18 cellular contexts compared by ENCODE assay signal in the genomic region with DNA sequence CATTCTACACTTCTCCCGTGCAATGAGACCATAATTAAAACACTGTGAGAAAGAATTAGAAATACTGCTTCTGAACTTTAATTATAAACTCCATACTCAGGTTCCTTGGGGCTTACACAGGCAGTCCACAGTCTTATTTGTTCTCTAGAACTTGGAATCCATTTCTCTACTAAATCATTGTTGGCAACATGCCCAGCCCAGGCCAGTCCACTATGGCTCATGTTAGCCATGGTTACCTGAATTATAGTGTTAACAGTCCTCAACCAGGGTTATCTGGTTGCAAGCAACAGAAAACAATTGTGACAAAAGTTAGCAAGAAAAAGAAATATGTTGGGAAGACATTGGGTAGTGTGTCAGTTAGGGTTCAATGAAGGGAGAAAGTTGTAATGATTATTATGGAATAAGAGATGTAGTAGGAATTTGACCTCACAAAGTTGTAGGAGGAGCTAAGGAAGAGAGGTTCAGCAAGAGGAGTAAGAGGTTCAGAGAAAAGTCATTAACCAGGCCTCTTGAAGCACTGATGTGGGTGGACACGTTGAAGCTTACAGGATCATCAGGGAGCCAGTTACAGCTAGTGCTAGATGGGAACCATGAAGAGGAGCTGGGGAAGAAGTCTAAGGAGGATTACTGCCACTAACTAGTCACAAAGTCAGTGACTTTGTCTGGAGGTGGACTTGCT.
A peak's percentile ranks its signal among the peaks of the same experiment; 100 is the strongest.
DNase-seq lines count a peak whose midpoint lies in the region; ATAC-seq, FAIRE-seq and TF ChIP-seq lines count a peak whose summit lies in the region.
"Had no signal": no experiment of that assay in that cellular context is flagged by ENCODE, and none has a peak within 500 bp of the region (broad histone marks: within the 10 kb centered on the region; RNA-seq: fewer than 3 reads in every experiment).

No MANE protein-coding gene starts in this region.

- intact Hi-C loops in GM12878 (cut with micrococcal nuclease; ENCODE audit: unreplicated experiment): no loop called here

- no peaks in the 10 kb centered on the region for H3K36me3 Mint-ChIP-seq in activated T-cell treated with anti-CD3 and anti-CD28 coated beads, Interleukin-2, amount 50 U/mL, for 72 hours (ENCODE audit: insufficient read depth in 2 of 2)
- no peaks in the 10 kb centered on the region for H3K36me3 Mint-ChIP-seq in stimulated activated naive B cell treated with anti-CD40 and anti-IgM and Interleukin-4, amounts not matched to agents 10 μg/mL and 1 μg/mL and 100 μg/mL, for 72 hours
- H3K36me3 Mint-ChIP-seq: brain had no signal

- no peaks in the 10 kb centered on the region for H3K9me3 Mint-ChIP-seq in activated T-cell treated with anti-CD3 and anti-CD28 coated beads, Interleukin-2, amount 50 U/mL, for 72 hours
- H3K9me3 Mint-ChIP-seq in stimulated activated naive B cell treated with anti-CD40 and anti-IgM and Interleukin-4, amounts not matched to agents 10 μg/mL and 1 μg/mL and 100 μg/mL, for 72 hours: no peaks in the 10 kb centered on the region
- H3K9me3 Mint-ChIP-seq: activated B cell treated with CpG ODN at 0.5 μM for 24 hours had no signal

- in situ Hi-C loops in GM12878 (cut with MboI): no loop called here

- no peak for ATAC-seq in activated T-cell treated with anti-CD3 and anti-CD28 coated beads, Interleukin-2, amount 50 U/mL, for 72 hours (replicated peaks in 1 of 2)
- ATAC-seq in GM12878: no peak
- peak in 1 of 2 donors; percentile 35 for ATAC-seq in stimulated activated naive B cell treated with anti-CD40 and anti-IgM and Interleukin-4, amounts not matched to agents 10 μg/mL and 1 μg/mL and 100 μg/mL, for 72 hours (replicated peaks)
- no peak for ATAC-seq in HG03457 (IDR thresholded peaks at IDR 0.05; ENCODE audit: unreplicated experiment)
- ATAC-seq in GM19035 (IDR thresholded peaks at IDR 0.05; ENCODE audit: unreplicated experiment): no peak
- ATAC-seq: heart left ventricle had no signal

- no peak for DNase-seq in activated T-cell treated with anti-CD3 and anti-CD28 coated beads, Interleukin-2, amount 50 U/mL, for 72 hours
- DNase-seq in activated T-cell treated with anti-CD3 and anti-CD28 coated beads for 4 hours: no peak
- peak; percentile 22 for DNase-seq in HT-29 (ENCODE audit: low spot score)
- DNase-seq in GM12878 (ENCODE audit: low read depth, low spot score): no peak
- no peak for DNase-seq in stimulated activated naive B cell treated with anti-CD40 and anti-IgM and Interleukin-4, amounts not matched to agents 10 μg/mL and 1 μg/mL and 100 μg/mL, for 72 hours
- no peak for DNase-seq in frontal cortex (ENCODE audit: low spot score in 2 of 2)
- DNase-seq: activated B cell treated with CpG ODN at 0.5 μM for 24 hours, GOT3, heart left ventricle, kidney, mesenchymal stem cell, NCI-H1694 treated with DMSO at 0.1 percent for 48 hours, PC-9, retina, testis had no signal

- TF ChIP-seq RAD21 in GM12878 (IDR thresholded peaks at IDR 0.05; ENCODE audit: insufficient read depth, low read depth, low read length): no peak

- TF ChIP-seq POLR2A in GM12878 (IDR thresholded peaks at IDR 0.05; ENCODE audit: low read depth, low read length): no peak

- H3K27ac ChIP-seq in GM12878 (ENCODE audit: control insufficient read depth, insufficient read depth): peak overlapping the region; percentile 4; the same call in 1 of the 2 replicates
- H3K27ac ChIP-seq: heart left ventricle, PC-9, testis had no signal

- TF ChIP-seq CTCF in GM12878 (IDR thresholded peaks at IDR 0.05 in 2 of 3, conservative IDR thresholded peaks at IDR 0.05 in 1 of 3; ENCODE audit: control insufficient read depth in 2 of 3, extremely low read depth in 1 of 3, insufficient read depth in 1 of 3, low read depth in 3 of 3, low read length in 3 of 3): no peak

- no peaks in the 10 kb centered on the region for H4K20me1 ChIP-seq in GM12878 (ENCODE audit: control insufficient read depth, insufficient read depth)

- no peak for FAIRE-seq in GM12878 (lab: Jason Lieb, UNC)
- FAIRE-seq in frontal cortex (lab: Jason Lieb, UNC): no peak
- FAIRE-seq: kidney had no signal

- no peak overlapping the region for H3K4me3 ChIP-seq in GM12878
- H3K4me3 ChIP-seq: heart left ventricle, PC-9, testis had no signal

- WGBS in GM12878 (ENCODE audit: insufficient coverage, insufficient replicate concordance, low lambda C conversion rate, missing lambda C conversion rate): 42% methylated on average over 2 of the region's 2 CpGs

- H3K27ac Mint-ChIP-seq in activated T-cell treated with anti-CD3 and anti-CD28 coated beads, Interleukin-2, amount 50 U/mL, for 72 hours: peak overlapping the region; percentile 59
- H3K27ac Mint-ChIP-seq in stimulated activated naive B cell treated with anti-CD40 and anti-IgM and Interleukin-4, amounts not matched to agents 10 μg/mL and 1 μg/mL and 100 μg/mL, for 72 hours: peak overlapping the region; percentile 75
- H3K27ac Mint-ChIP-seq: activated B cell treated with CpG ODN at 0.5 μM for 24 hours had no signal

- no peaks in the 10 kb centered on the region for H3K27me3 ChIP-seq in GM12878 (replicated peaks in 1 of 2; ENCODE audit: control insufficient read depth in 2 of 2, insufficient read depth in 2 of 2, low read length in 1 of 2)
- H3K27me3 ChIP-seq: heart left ventricle, testis had no signal

- peak overlapping the region; percentile 25 to 48 for H3K4me3 Mint-ChIP-seq in activated T-cell treated with anti-CD3 and anti-CD28 coated beads, Interleukin-2, amount 50 U/mL, for 72 hours
- no peak overlapping the region for H3K4me3 Mint-ChIP-seq in stimulated activated naive B cell treated with anti-CD40 and anti-IgM and Interleukin-4, amounts not matched to agents 10 μg/mL and 1 μg/mL and 100 μg/mL, for 72 hours
- H3K4me3 Mint-ChIP-seq: activated B cell treated with CpG ODN at 0.5 μM for 24 hours, brain had no signal

- RAD21 ChIA-PET in GM12878 (lab: Charles Lee; ENCODE audit: unreplicated experiment): no interaction called here

- H3K4me2 ChIP-seq in GM12878 (ENCODE audit: control insufficient read depth, insufficient read depth): peak overlapping the region; percentile 17; the same call in 1 of the 2 replicates
- H3K4me2 ChIP-seq: PC-9 had no signal

- H3K9ac ChIP-seq in GM12878 (ENCODE audit: control insufficient read depth, insufficient read depth, low read length): no peak overlapping the region

- peaks cover 4% of the 10 kb centered on the region; the same call in 1 of the 2 replicates for H3K4me1 ChIP-seq in GM12878 (ENCODE audit: control insufficient read depth, insufficient read depth, low read length)
- H3K4me1 ChIP-seq: testis had no signal

- CTCF ChIA-PET in GM12878 (lab: Yijun Ruan, JAX): no interaction called here

- H3K9me3 ChIP-seq in GM12878 (replicated peaks; ENCODE audit: control insufficient read depth, insufficient read depth, low read length): no peaks in the 10 kb centered on the region; the same call in 2 of the 3 replicates
- H3K9me3 ChIP-seq: heart left ventricle, testis had no signal

- H3K36me3 ChIP-seq in GM12878 (ENCODE audit: control insufficient read depth in 2 of 2, insufficient read depth in 2 of 2, low read length in 1 of 2): no peaks in the 10 kb centered on the region
- H3K36me3 ChIP-seq: heart left ventricle had no signal

- no peaks in the 10 kb centered on the region for H3K27me3 Mint-ChIP-seq in activated T-cell treated with anti-CD3 and anti-CD28 coated beads, Interleukin-2, amount 50 U/mL, for 72 hours (ENCODE audit: low read depth)
- no peaks in the 10 kb centered on the region for H3K27me3 Mint-ChIP-seq in stimulated activated naive B cell treated with anti-CD40 and anti-IgM and Interleukin-4, amounts not matched to agents 10 μg/mL and 1 μg/mL and 100 μg/mL, for 72 hours
- H3K27me3 Mint-ChIP-seq: activated B cell treated with CpG ODN at 0.5 μM for 24 hours had no signal

- H3K79me2 ChIP-seq in GM12878 (ENCODE audit: control insufficient read depth, insufficient read depth, low read length): no peaks in the 10 kb centered on the region

- TF ChIP-seq EP300 in GM12878 (IDR thresholded peaks at IDR 0.05; ENCODE audit: borderline replicate concordance in 1 of 2, control insufficient read depth in 1 of 2, low read depth in 2 of 2, low read length in 2 of 2): no peak

- SMC1A ChIA-PET in GM12878 (lab: Charles Lee; ENCODE audit: uncharacterized antibody, unreplicated experiment): interaction anchor here (0.6 kb wide), 2 partner anchors 11 to 668 kb away, joined by 3 read pairs; no protein-coding TSS in a partner anchor

- POLR2A ChIA-PET in GM12878 (lab: Charles Lee): interaction anchor here (0.5 kb wide), 1 partner anchor 1529 kb away, joined by 6 read pairs; no protein-coding TSS in a partner anchor

- no TSS peak for BruUV-seq in GM12878 (replicated peaks; lab: Mats Ljungman, UMichigan)

- H3K4me1 Mint-ChIP-seq in activated T-cell treated with anti-CD3 and anti-CD28 coated beads, Interleukin-2, amount 50 U/mL, for 72 hours (ENCODE audit: low read depth): peaks cover 32% of the 10 kb centered on the region
- H3K4me1 Mint-ChIP-seq in stimulated activated naive B cell treated with anti-CD40 and anti-IgM and Interleukin-4, amounts not matched to agents 10 μg/mL and 1 μg/mL and 100 μg/mL, for 72 hours: peaks cover 11 to 34% of the 10 kb centered on the region in 2 donors
- H3K4me1 Mint-ChIP-seq: brain had no signal

- H2AFZ ChIP-seq in GM12878 (ENCODE audit: control insufficient read depth, low read depth, low read length): peak overlapping the region; percentile 85
- H2AFZ ChIP-seq: PC-9 had no signal

TF ChIP-seq in GM12878, 131 proteins besides CTCF, POLR2A, EP300 and RAD21 (continues in another document):
- no peak for TF ChIP-seq ASH2L (IDR thresholded peaks at IDR 0.05; ENCODE audit: borderline replicate concordance, low read depth)
- TF ChIP-seq, protein P1, sequence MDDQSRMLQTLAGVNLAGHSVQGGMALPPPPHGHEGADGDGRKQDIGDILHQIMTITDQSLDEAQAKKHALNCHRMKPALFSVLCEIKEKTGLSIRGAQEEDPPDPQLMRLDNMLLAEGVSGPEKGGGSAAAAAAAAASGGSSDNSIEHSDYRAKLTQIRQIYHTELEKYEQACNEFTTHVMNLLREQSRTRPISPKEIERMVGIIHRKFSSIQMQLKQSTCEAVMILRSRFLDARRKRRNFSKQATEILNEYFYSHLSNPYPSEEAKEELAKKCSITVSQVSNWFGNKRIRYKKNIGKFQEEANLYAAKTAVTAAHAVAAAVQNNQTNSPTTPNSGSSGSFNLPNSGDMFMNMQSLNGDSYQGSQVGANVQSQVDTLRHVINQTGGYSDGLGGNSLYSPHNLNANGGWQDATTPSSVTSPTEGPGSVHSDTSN (IDR thresholded peaks at IDR 0.05; ENCODE audit: insufficient replicate concordance, low read depth, low read length): no peak
- TF ChIP-seq, protein P2, sequence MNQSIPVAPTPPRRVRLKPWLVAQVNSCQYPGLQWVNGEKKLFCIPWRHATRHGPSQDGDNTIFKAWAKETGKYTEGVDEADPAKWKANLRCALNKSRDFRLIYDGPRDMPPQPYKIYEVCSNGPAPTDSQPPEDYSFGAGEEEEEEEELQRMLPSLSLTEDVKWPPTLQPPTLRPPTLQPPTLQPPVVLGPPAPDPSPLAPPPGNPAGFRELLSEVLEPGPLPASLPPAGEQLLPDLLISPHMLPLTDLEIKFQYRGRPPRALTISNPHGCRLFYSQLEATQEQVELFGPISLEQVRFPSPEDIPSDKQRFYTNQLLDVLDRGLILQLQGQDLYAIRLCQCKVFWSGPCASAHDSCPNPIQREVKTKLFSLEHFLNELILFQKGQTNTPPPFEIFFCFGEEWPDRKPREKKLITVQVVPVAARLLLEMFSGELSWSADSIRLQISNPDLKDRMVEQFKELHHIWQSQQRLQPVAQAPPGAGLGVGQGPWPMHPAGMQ (IDR thresholded peaks at IDR 0.05; ENCODE audit: borderline replicate concordance): no peak

Comparison
In these comparisons a context has a peak if more than half of its experiments do, and no peak if none do; other contexts are left out.
1. H3K4me3 Mint-ChIP-seq: peak in activated T-cell treated with anti-CD3 and anti-CD28 coated beads, Interleukin-2, amount 50 U/mL, for 72 hours (2 of 2); none in stimulated activated naive B cell treated with anti-CD40 and anti-IgM and Interleukin-4, amounts not matched to agents 10 μg/mL and 1 μg/mL and 100 μg/mL, for 72 hours (0 of 2).